ENCODE assay signal across 2 cellular contexts in genomic region chr12:33759279-33759678, GRCh38.
TF ChIP-seq lines count a peak whose summit lies in the region.

No MANE protein-coding gene starts in this region.

TF ChIP-seq in GM23338, 12 proteins besides CTCF, POLR2A, EP300 and RAD21 (continued from another document):
- TF ChIP-seq ETS1 (IDR thresholded peaks at IDR 0.05) (no peak), NANOG (IDR thresholded peaks at IDR 0.05; ENCODE audit: borderline replicate concordance) (no peak), ZNF462 (CRISPR knock-in tag; IDR thresholded peaks at IDR 0.05) (no peak), STAT1 (IDR thresholded peaks at IDR 0.05; ENCODE audit: unreplicated experiment) (no peak), ZNF114 (CRISPR knock-in tag; IDR thresholded peaks at IDR 0.05) (no peak), CREB1 (CRISPR knock-in tag; IDR thresholded peaks at IDR 0.05; ENCODE audit: low read depth) (no peak), JUNB (IDR thresholded peaks at IDR 0.05; ENCODE audit: unreplicated experiment) (no peak), REST (IDR thresholded peaks at IDR 0.05; ENCODE audit: unreplicated experiment) (no peak)

TF ChIP-seq in K562, 482 proteins besides CTCF, POLR2A, EP300 and RAD21 (continued from another document):
- no peak for TF ChIP-seq ELK3 (CRISPR knock-in tag; IDR thresholded peaks at IDR 0.05)
- no peak for TF ChIP-seq U2AF2 (optimal IDR thresholded peaks at IDR 0.05; ENCODE audit: low read depth, low read length)
- no peak for TF ChIP-seq CTBP1 (IDR thresholded peaks at IDR 0.05; ENCODE audit: borderline replicate concordance)
- TF ChIP-seq NFIC (IDR thresholded peaks at IDR 0.05) = peak; percentile 60
- no peak for TF ChIP-seq CBX8 (IDR thresholded peaks at IDR 0.05; ENCODE audit: borderline replicate concordance, extremely low read depth, low read depth, low read length, poor library complexity, severe bottlenecking)
